Comparison of ENCODE assay signal across 1 cellular context in the genomic region with DNA sequence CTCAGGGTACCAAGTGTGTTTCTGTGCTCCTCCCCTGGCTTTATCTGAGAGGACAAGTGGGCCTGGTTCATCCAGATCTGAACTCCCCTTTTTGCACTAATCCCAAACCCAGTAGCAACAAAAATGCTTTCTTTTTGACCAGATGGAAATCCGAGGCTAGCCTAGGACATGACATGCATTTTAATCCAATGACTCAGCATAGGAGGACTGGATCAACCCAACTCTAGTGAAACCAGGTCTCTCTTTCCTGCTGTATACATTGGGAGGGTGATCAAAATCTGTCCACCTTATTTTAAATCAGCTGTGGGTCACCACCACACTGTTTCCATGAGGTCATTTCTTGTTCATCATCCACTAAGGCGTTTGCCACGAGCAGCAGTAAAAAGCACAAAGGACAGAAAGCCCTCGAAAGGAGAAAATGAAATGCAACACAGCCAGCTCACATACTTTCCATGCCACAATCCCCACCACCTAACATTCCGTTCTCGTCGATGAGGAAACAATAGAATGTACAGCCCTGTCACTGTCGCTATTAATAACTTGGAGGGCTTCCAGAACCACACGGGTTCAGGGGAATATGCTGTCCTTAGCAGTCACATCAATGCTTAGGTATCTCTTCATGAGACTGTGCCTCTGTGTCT.
TF ChIP-seq lines count a peak whose summit lies in the region.

No MANE protein-coding gene starts in this region.

TF ChIP-seq in K562, 482 proteins besides CTCF, POLR2A, EP300 and RAD21 (continued from another document):
- TF ChIP-seq, protein P1, sequence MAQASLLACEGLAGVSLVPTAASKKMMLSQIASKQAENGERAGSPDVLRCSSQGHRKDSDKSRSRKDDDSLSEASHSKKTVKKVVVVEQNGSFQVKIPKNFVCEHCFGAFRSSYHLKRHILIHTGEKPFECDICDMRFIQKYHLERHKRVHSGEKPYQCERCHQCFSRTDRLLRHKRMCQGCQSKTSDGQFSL (CRISPR knock-in tag; IDR thresholded peaks at IDR 0.05): no peak
- TF ChIP-seq, protein P1 (tag; IDR thresholded peaks at IDR 0.05): no peak
- TF ChIP-seq, protein P2, sequence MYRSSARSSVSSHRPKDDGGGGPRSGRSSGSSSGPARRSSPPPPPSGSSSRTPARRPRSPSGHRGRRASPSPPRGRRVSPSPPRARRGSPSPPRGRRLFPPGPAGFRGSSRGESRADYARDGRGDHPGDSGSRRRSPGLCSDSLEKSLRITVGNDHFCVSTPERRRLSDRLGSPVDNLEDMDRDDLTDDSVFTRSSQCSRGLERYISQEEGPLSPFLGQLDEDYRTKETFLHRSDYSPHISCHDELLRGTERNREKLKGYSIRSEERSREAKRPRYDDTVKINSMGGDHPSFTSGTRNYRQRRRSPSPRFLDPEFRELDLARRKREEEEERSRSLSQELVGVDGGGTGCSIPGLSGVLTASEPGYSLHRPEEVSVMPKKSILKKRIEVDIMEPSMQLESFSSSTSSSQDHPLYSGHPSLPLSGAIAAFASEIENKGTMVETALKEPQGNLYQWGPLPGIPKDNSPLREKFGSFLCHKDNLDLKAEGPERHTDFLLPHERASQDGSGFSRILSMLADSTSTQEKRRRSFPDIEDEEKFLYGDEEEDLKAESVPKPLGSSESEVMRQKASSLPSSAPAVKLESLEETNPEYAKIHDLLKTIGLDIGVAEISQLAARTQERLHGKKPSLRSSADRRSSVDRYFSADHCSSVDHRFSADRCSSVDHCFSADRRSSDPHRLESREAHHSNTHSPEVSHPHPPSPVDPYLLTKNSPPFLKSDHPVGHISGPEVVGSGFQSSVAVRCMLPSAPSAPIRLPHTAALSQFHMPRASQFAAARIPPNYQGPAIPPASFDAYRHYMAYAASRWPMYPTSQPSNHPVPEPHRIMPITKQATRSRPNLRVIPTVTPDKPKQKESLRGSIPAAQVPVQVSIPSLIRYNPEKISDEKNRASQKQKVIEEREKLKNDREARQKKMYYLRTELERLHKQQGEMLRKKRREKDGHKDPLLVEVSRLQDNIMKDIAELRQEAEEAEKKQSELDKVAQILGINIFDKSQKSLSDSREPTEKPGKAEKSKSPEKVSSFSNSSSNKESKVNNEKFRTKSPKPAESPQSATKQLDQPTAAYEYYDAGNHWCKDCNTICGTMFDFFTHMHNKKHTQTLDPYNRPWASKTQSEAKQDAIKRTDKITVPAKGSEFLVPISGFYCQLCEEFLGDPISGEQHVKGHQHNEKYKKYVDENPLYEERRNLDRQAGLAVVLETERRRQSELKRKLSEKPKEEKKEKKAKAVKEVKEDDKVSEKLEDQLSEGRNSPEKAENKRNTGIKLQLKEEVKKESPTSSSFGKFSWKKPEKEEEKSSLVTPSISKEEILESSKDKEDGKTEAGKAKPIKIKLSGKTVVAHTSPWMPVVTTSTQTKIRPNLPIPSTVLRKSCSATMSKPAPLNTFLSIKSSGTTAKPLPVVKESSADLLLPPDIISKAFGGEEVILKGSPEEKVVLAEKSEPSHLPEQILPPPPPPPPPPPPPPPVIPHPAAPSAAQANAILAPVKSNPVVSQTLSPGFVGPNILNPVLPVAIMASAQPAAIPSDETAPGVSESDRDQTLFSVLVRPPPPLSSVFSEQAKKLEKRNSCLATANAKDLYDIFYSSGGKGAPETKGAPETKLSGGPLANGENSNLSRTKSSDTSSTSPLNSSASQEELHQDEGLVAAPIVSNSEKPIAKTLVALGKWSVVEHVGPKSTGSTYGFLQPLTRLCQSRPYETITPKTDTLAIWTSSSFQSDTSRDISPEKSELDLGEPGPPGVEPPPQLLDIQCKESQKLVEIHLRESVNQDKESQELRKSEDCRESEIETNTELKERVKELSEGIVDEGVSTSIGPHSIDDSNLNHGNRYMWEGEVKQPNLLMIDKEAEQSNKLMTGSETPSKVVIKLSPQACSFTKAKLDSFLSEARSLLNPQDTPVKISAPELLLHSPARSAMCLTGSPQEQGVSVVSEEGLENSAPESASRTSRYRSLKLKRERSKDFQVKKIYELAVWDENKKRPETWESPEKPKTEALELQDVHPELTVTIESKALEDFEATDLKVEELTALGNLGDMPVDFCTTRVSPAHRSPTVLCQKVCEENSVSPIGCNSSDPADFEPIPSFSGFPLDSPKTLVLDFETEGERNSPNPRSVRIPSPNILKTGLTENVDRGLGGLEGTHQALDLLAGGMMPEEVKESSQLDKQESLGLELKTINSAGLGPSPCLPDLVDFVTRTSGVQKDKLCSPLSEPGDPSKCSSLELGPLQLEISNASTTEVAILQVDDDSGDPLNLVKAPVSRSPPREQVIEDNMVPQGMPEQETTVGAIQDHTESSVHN (IDR thresholded peaks at IDR 0.05; ENCODE audit: borderline replicate concordance in 1 of 2, low read depth in 1 of 2): no peak
- no peak for TF ChIP-seq ZNF143 (CRISPR knock-in tag; IDR thresholded peaks at IDR 0.05)
- TF ChIP-seq MED1 (CRISPR knock-in tag; IDR thresholded peaks at IDR 0.05; ENCODE audit: borderline replicate concordance): no peak
- peak; percentile 58 for TF ChIP-seq CBFA2T2 (conservative IDR thresholded peaks at IDR 0.05)
- peak; percentile 69; the same call in 1 of the 2 replicates for TF ChIP-seq TAL1 (IDR thresholded peaks at IDR 0.05)
- TF ChIP-seq CBX8 (IDR thresholded peaks at IDR 0.05; ENCODE audit: borderline replicate concordance, extremely low read depth, low read depth, low read length, poor library complexity, severe bottlenecking): no peak
- no peak for TF ChIP-seq MECOM (CRISPR knock-in tag; IDR thresholded peaks at IDR 0.05)
- peak; percentile 16; the same call in 1 of the 2 replicates for TF ChIP-seq MAFK (IDR thresholded peaks at IDR 0.05; ENCODE audit: low read length)
- TF ChIP-seq ZNF76 (CRISPR knock-in tag; IDR thresholded peaks at IDR 0.05; ENCODE audit: borderline replicate concordance): no peak
- TF ChIP-seq SAFB2 (IDR thresholded peaks at IDR 0.05; ENCODE audit: borderline replicate concordance, low read depth, low read length, severe bottlenecking): no peak
- no peak for TF ChIP-seq USF1 (CRISPR knock-in tag; IDR thresholded peaks at IDR 0.05)
- TF ChIP-seq ZNF316 (IDR thresholded peaks at IDR 0.05): peak; percentile 88
- no peak for TF ChIP-seq ZHX1 (conservative IDR thresholded peaks at IDR 0.05; ENCODE audit: low read length)
- TF ChIP-seq ZMIZ1 (IDR thresholded peaks at IDR 0.05; ENCODE audit: low read depth in 2 of 2, low read length in 2 of 2): no peak
- peak; percentile 67 for TF ChIP-seq C11orf30 (IDR thresholded peaks at IDR 0.05; ENCODE audit: low read depth)
- TF ChIP-seq, protein P3, sequence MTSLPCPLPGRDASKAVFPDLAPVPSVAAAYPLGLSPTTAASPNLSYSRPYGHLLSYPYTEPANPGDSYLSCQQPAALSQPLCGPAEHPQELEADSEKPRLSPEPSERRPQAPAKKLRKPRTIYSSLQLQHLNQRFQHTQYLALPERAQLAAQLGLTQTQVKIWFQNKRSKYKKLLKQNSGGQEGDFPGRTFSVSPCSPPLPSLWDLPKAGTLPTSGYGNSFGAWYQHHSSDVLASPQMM (CRISPR knock-in tag; IDR thresholded peaks at IDR 0.05): no peak
- TF ChIP-seq JUND (IDR thresholded peaks at IDR 0.05; ENCODE audit: borderline replicate concordance, low read depth, low read length): no peak
- TF ChIP-seq JUND (tag; IDR thresholded peaks at IDR 0.05; ENCODE audit: borderline replicate concordance, low read depth, low read length): peak; percentile 18; the same call in 1 of the 3 replicates
- TF ChIP-seq SNIP1 (IDR thresholded peaks at IDR 0.05; ENCODE audit: low read depth): no peak
- no peak for TF ChIP-seq ATF1 (CRISPR knock-in tag; IDR thresholded peaks at IDR 0.05)
- TF ChIP-seq ATF1 (tag; IDR thresholded peaks at IDR 0.05): no peak
- peak; percentile 73 for TF ChIP-seq CBFA2T3 (IDR thresholded peaks at IDR 0.05)
- no peak for TF ChIP-seq CHD2 (IDR thresholded peaks at IDR 0.05; ENCODE audit: low read depth, low read length)
- no peak for TF ChIP-seq ZKSCAN1 (IDR thresholded peaks at IDR 0.05; ENCODE audit: low read depth, low read length)
- TF ChIP-seq ZNF830 (CRISPR knock-in tag; IDR thresholded peaks at IDR 0.05): no peak
- no peak for TF ChIP-seq TBP (optimal IDR thresholded peaks at IDR 0.05; ENCODE audit: low read depth, low read length)
- TF ChIP-seq NFE2 (IDR thresholded peaks at IDR 0.05; ENCODE audit: low read depth): peak; percentile 59
- TF ChIP-seq, protein P4, sequence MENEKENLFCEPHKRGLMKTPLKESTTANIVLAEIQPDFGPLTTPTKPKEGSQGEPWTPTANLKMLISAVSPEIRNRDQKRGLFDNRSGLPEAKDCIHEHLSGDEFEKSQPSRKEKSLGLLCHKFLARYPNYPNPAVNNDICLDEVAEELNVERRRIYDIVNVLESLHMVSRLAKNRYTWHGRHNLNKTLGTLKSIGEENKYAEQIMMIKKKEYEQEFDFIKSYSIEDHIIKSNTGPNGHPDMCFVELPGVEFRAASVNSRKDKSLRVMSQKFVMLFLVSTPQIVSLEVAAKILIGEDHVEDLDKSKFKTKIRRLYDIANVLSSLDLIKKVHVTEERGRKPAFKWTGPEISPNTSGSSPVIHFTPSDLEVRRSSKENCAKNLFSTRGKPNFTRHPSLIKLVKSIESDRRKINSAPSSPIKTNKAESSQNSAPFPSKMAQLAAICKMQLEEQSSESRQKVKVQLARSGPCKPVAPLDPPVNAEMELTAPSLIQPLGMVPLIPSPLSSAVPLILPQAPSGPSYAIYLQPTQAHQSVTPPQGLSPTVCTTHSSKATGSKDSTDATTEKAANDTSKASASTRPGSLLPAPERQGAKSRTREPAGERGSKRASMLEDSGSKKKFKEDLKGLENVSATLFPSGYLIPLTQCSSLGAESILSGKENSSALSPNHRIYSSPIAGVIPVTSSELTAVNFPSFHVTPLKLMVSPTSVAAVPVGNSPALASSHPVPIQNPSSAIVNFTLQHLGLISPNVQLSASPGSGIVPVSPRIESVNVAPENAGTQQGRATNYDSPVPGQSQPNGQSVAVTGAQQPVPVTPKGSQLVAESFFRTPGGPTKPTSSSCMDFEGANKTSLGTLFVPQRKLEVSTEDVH (IDR thresholded peaks at IDR 0.05; ENCODE audit: low read depth, partially characterized antibody): no peak
- TF ChIP-seq PRMT5 (CRISPR knock-in tag; IDR thresholded peaks at IDR 0.05): no peak
- TF ChIP-seq GATAD2A (IDR thresholded peaks at IDR 0.05): no peak
